Comparison of ENCODE assay signal across 5 cellular contexts in the genomic region with DNA sequence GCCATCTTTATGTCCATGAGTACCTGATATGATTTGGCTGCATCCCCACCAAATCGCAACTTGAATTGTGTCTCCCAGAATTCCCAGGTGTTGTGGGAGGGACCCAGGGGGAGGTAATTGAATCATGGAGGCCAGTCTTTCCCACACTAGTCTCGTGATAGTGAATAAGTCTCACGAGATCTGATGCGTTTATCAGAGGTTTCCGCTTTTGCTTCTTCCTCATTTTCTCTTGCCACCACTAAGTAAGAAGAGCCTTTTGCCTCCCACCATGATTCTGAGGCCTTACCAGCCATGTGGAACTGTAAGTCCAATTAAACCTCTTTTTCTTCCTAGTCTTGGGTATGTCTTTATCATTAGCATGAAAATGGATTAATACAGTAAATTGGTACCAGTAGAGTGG. TPM values are rescaled to one million over a fixed set of nuclear protein-coding genes. Genes with fewer than 3 reads are reported as not detected.
"Had no signal": no experiment of that assay in that cellular context is flagged by ENCODE, and none has a peak within 500 bp of the region (broad histone marks: within the 10 kb centered on the region; RNA-seq: fewer than 3 reads in every experiment).

No MANE protein-coding gene starts in this region.

RNA-seq across cellular contexts. Expression of a gene that starts 41.1 kb away (rescaled TPM):
- total RNA-seq: activated B cell treated with CpG ODN at 0.5 μM for 24 hours, astrocyte, breast epithelium, cardiac septum, cerebellum had no signal
